12 cellular contexts compared by ENCODE assay signal in genomic region chr14:89422181-89422951, GRCh38. TPM values are rescaled to one million over a fixed set of nuclear protein-coding genes. Genes with fewer than 3 reads are reported as not detected.
DNase-seq lines count a peak whose midpoint lies in the region; ATAC-seq and TF ChIP-seq lines count a peak whose summit lies in the region.
"Had no signal": no experiment of that assay in that cellular context is flagged by ENCODE, and none has a peak within 500 bp of the region (broad histone marks: within the 10 kb centered on the region; RNA-seq: fewer than 3 reads in every experiment).

No MANE protein-coding gene starts in this region.

- DNase-seq in right lobe of liver (no peak), iPS-NIHi7 (ENCODE audit: extremely low spot score) (no peak), EL (no peak), NCI-H345 treated with DMSO at 0.1 percent for 48 hours (lab: John Stamatoyannopoulos, UW; ENCODE audit: unreplicated experiment) (no peak), HUDEP-2 (lab: John Stamatoyannopoulos, UW; ENCODE audit: unreplicated experiment in 76 of 76) (no peak)
- peak; percentile 62 to 80 for DNase-seq in stimulated activated CD4-positive, alpha-beta T cell treated with anti-CD3 and anti-CD28 coated beads, Interleukin-4, amount 100 ng/mL, for 4 hours
- DNase-seq: activated B cell treated with CpG ODN at 0.5 μM for 24 hours; DMS79; effector CD4-positive, alpha-beta T cell; kidney glomerular epithelial cell had no signal

- peaks cover 10% of the 10 kb centered on the region for H3K36me3 Mint-ChIP-seq in IgD-negative memory B cell
- H3K36me3 Mint-ChIP-seq in activated T-helper 17 cell treated with anti-CD3 and anti-CD28 coated beads, Interleukin-2, amount 50 U/mL, for 72 hours (ENCODE audit: low read depth), result no peaks in the 10 kb centered on the region

- intact Hi-C loops in right lobe of liver (cut with DNase I), result no loop called here

- no peak for TF ChIP-seq CTCF in right lobe of liver (IDR thresholded peaks at IDR 0.05)

- H3K27ac Mint-ChIP-seq in IgD-negative memory B cell, result peak overlapping the region in 2 of 3 donors; percentile 9 to 58
- peak overlapping the region; percentile 32 for H3K27ac Mint-ChIP-seq in activated T-helper 17 cell treated with anti-CD3 and anti-CD28 coated beads, Interleukin-2, amount 50 U/mL, for 72 hours
- H3K27ac Mint-ChIP-seq: activated B cell treated with CpG ODN at 0.5 μM for 24 hours had no signal

- 66% methylated on average over 10 of the region's 11 CpGs for WGBS in right lobe of liver (ENCODE audit: insufficient coverage, low coverage, low lambda C conversion rate, missing lambda C conversion rate)

- no peaks in the 10 kb centered on the region for H3K27me3 ChIP-seq in right lobe of liver

- H3K36me3 ChIP-seq in right lobe of liver, result no peaks in the 10 kb centered on the region

- TF ChIP-seq POLR2A in right lobe of liver (IDR thresholded peaks at IDR 0.05), result no peak

- peak; percentile 69 for ATAC-seq in activated T-helper 17 cell treated with anti-CD3 and anti-CD28 coated beads, Interleukin-2, amount 50 U/mL, for 72 hours (replicated peaks)
- ATAC-seq in right lobe of liver, result peak in 3 of 4 donors; percentile 19 to 55 (median 30)

- peaks cover 0 to 29% (median 2%) of the 10 kb centered on the region in 4 donors for H3K4me1 ChIP-seq in right lobe of liver

- H3K27me3 Mint-ChIP-seq in IgD-negative memory B cell, result no peaks in the 10 kb centered on the region
- no peaks in the 10 kb centered on the region for H3K27me3 Mint-ChIP-seq in activated T-helper 17 cell treated with anti-CD3 and anti-CD28 coated beads, Interleukin-2, amount 50 U/mL, for 72 hours
- H3K27me3 Mint-ChIP-seq: activated B cell treated with CpG ODN at 0.5 μM for 24 hours had no signal

- H3K4me1 Mint-ChIP-seq in IgD-negative memory B cell, result peaks cover 18 to 34% (median 26%) of the 10 kb centered on the region in 3 donors
- peaks cover 29% of the 10 kb centered on the region for H3K4me1 Mint-ChIP-seq in activated T-helper 17 cell treated with anti-CD3 and anti-CD28 coated beads, Interleukin-2, amount 50 U/mL, for 72 hours

- no peaks in the 10 kb centered on the region for H3K9me3 ChIP-seq in right lobe of liver

- no peak overlapping the region for H3K4me3 ChIP-seq in right lobe of liver

- H3K27ac ChIP-seq in right lobe of liver, result peak overlapping the region in 1 of 3 donors; percentile 27

- H3K4me3 Mint-ChIP-seq in IgD-negative memory B cell, result peak overlapping the region in 1 of 4 donors; percentile 9
- H3K4me3 Mint-ChIP-seq in activated T-helper 17 cell treated with anti-CD3 and anti-CD28 coated beads, Interleukin-2, amount 50 U/mL, for 72 hours, result peak overlapping the region; percentile 42
- H3K4me3 Mint-ChIP-seq: activated B cell treated with CpG ODN at 0.5 μM for 24 hours had no signal

- H3K9me3 Mint-ChIP-seq in IgD-negative memory B cell, result no peaks in the 10 kb centered on the region
- no peaks in the 10 kb centered on the region for H3K9me3 Mint-ChIP-seq in activated T-helper 17 cell treated with anti-CD3 and anti-CD28 coated beads, Interleukin-2, amount 50 U/mL, for 72 hours
- H3K9me3 Mint-ChIP-seq: activated B cell treated with CpG ODN at 0.5 μM for 24 hours had no signal

RNA-seq across cellular contexts. Expression of gene FOXN3, which starts 5.3 kb away (rescaled TPM):
- 62.5 TPM for polyA plus RNA-seq in IgD-negative memory B cell
- 10 to 100 TPM; 56.9 to 82.3 TPM for total RNA-seq in activated T-helper 17 cell treated with anti-CD3 and anti-CD28 coated beads, Interleukin-2, amount 50 U/mL, for 72 hours
- total RNA-seq in right lobe of liver, result 10 to 100 TPM; 41.5 to 74.2 (median 55.8) TPM

Comparison
In these comparisons a context has a peak if more than half of its experiments do, and no peak if none do; other contexts are left out.
1. DNase-seq: peak in stimulated activated CD4-positive, alpha-beta T cell treated with anti-CD3 and anti-CD28 coated beads, Interleukin-4, amount 100 ng/mL, for 4 hours (2 of 2); none in right lobe of liver (0 of 3), iPS-NIHi7 (single experiment), EL (single experiment), NCI-H345 treated with DMSO at 0.1 percent for 48 hours (single experiment) and HUDEP-2 (0 of 76).